ENCODE assay signal across 13 cellular contexts in the genomic region with DNA sequence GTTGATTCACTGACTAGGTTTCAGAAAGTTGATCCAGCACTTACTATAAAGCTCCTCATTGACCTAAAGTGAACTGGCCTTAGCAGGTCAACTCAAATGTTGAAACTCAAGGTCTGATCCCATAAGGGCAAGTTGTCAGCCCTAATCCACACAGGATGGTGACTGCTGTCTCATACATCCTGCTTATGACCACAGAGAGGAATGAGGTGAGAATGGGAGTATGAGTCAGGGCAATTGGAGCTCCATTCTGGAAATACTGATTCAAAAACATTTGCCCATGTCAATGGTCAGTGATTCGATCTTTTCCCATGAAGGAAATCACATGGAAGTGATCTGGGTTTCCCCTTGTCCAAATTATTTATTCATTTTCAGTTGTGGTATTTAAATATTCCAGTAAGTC.
DNase-seq lines count a peak whose midpoint lies in the region; ATAC-seq and TF ChIP-seq lines count a peak whose summit lies in the region.
"Had no signal": no experiment of that assay in that cellular context is flagged by ENCODE, and none has a peak within 500 bp of the region (broad histone marks: within the 10 kb centered on the region; RNA-seq: fewer than 3 reads in every experiment).

No MANE protein-coding gene starts in this region.

- TF ChIP-seq CTCF in astrocyte of the cerebellum (IDR thresholded peaks at IDR 0.05; ENCODE audit: low read depth, low read length, missing control alignments): no peak
- TF ChIP-seq CTCF in kidney epithelial cell (IDR thresholded peaks at IDR 0.05; ENCODE audit: insufficient read depth, low read length, poor library complexity, severe bottlenecking): no peak
- no peak for TF ChIP-seq CTCF in progenitor cell of endocrine pancreas (IDR thresholded peaks at IDR 0.05; ENCODE audit: unreplicated experiment)

- in situ Hi-C loops in ACHN (cut with HindIII; ENCODE audit: low pct_ligation_motif_present, low pct_unique_long_range_greater_than_20kb, low sequenced_read_pairs): no loop called here
- in situ Hi-C loops in astrocyte of the cerebellum (cut with HindIII; ENCODE audit: low sequenced_read_pairs): no loop called here

- H3K36me3 Mint-ChIP-seq in progenitor cell of endocrine pancreas (ENCODE audit: insufficient read depth): no peaks in the 10 kb centered on the region

- no peak for ATAC-seq in HG03521 (IDR thresholded peaks at IDR 0.05; ENCODE audit: unreplicated experiment)

- H3K27me3 ChIP-seq in kidney epithelial cell (ENCODE audit: control insufficient read depth, insufficient read depth, low read length): no peaks in the 10 kb centered on the region

- H3K36me3 ChIP-seq in kidney epithelial cell (ENCODE audit: control insufficient read depth, insufficient read depth, low read length): no peaks in the 10 kb centered on the region

- no peak overlapping the region for H3K4me3 Mint-ChIP-seq in progenitor cell of endocrine pancreas (ENCODE audit: low read depth)
- H3K4me3 Mint-ChIP-seq: activated CD4-positive, alpha-beta T cell treated with anti-CD3 and anti-CD28 coated beads, Interleukin-2, amount 10 ng/mL, durations not matched to agents 7 days and 5 days; activated naive CD4-positive, alpha-beta T cell treated with anti-CD3 and anti-CD28 coated beads for 36 hours had no signal

- DNase-seq in ACHN (peak; percentile 84), HT1080 (ENCODE audit: low read depth) (peak; percentile 97), astrocyte of the cerebellum (ENCODE audit: low read depth) (peak; percentile 82), kidney epithelial cell (ENCODE audit: low read depth) (peak; percentile 87), progenitor cell of endocrine pancreas (ENCODE audit: low spot score, unreplicated experiment) (no peak), NCI-H2196 treated with DMSO at 0.1 percent for 48 hours (lab: John Stamatoyannopoulos, UW; ENCODE audit: unreplicated experiment) (no peak), DMS79 (lab: John Stamatoyannopoulos, UW) (no peak)
- DNase-seq: activated CD4-positive, alpha-beta T cell treated with anti-CD3 and anti-CD28 coated beads, Interleukin-2, amount 10 ng/mL, durations not matched to agents 7 days and 5 days; activated naive CD4-positive, alpha-beta T cell treated with anti-CD3 and anti-CD28 coated beads for 36 hours; AML-193; NCI-H446; SHP77 treated with DMSO at 0.1 percent for 48 hours had no signal

- H3K4me3 ChIP-seq in astrocyte of the cerebellum (ENCODE audit: low read depth, low read length) (no peak overlapping the region), kidney epithelial cell (ENCODE audit: low read depth, low read length) (no peak overlapping the region)

- no peaks in the 10 kb centered on the region for H3K9me3 Mint-ChIP-seq in progenitor cell of endocrine pancreas (ENCODE audit: low read depth)
- H3K9me3 Mint-ChIP-seq: activated naive CD4-positive, alpha-beta T cell treated with anti-CD3 and anti-CD28 coated beads for 36 hours had no signal

- no peaks in the 10 kb centered on the region for H3K27me3 Mint-ChIP-seq in progenitor cell of endocrine pancreas
- H3K27me3 Mint-ChIP-seq: activated CD4-positive, alpha-beta T cell treated with anti-CD3 and anti-CD28 coated beads, Interleukin-2, amount 10 ng/mL, durations not matched to agents 7 days and 5 days had no signal

- no peak overlapping the region for H3K27ac Mint-ChIP-seq in progenitor cell of endocrine pancreas
- H3K27ac Mint-ChIP-seq: activated CD4-positive, alpha-beta T cell treated with anti-CD3 and anti-CD28 coated beads, Interleukin-2, amount 10 ng/mL, durations not matched to agents 7 days and 5 days; activated naive CD4-positive, alpha-beta T cell treated with anti-CD3 and anti-CD28 coated beads for 36 hours had no signal

- H3K4me1 Mint-ChIP-seq in progenitor cell of endocrine pancreas (ENCODE audit: low read depth): peaks cover 3% of the 10 kb centered on the region
- H3K4me1 Mint-ChIP-seq: activated CD4-positive, alpha-beta T cell treated with anti-CD3 and anti-CD28 coated beads, Interleukin-2, amount 10 ng/mL, durations not matched to agents 7 days and 5 days had no signal

Comparison
In these comparisons a context has a peak if more than half of its experiments do, and no peak if none do; other contexts are left out.
1. DNase-seq: peak in ACHN (single experiment), HT1080 (single experiment), astrocyte of the cerebellum (single experiment) and kidney epithelial cell (single experiment); none in progenitor cell of endocrine pancreas (single experiment), NCI-H2196 treated with DMSO at 0.1 percent for 48 hours (single experiment) and DMS79 (single experiment).